21 cellular contexts compared by ENCODE assay signal in the genomic region with DNA sequence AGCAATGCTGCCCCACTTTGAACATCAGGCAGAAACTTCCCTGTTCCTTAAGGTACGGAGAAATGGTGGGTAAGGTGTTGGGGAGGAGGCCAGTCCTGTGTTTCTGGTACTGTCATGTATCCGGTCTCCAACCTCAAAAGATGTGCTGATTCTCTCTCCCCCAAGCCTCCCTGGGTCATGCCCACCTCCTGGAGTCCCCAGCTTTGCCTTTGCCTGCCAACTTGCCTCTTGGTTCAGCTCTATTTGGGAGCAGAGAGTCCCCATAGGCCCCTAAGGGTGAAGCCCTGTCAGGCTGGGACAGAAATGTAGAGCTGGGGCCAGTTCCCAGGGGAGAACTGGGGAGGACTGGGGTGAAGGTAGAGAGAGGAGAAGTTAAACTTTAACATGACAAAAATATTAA. TPM values are rescaled to one million over a fixed set of nuclear protein-coding genes. Genes with fewer than 3 reads are reported as not detected.
DNase-seq lines count a peak whose midpoint lies in the region; ATAC-seq and TF ChIP-seq lines count a peak whose summit lies in the region.
"Had no signal": no experiment of that assay in that cellular context is flagged by ENCODE, and none has a peak within 500 bp of the region (broad histone marks: within the 10 kb centered on the region; RNA-seq: fewer than 3 reads in every experiment).

No MANE protein-coding gene starts in this region.

- no peak for TF ChIP-seq CTCF in Calu3 (IDR thresholded peaks at IDR 0.05; ENCODE audit: unreplicated experiment)
- no peak for TF ChIP-seq CTCF in PC-9 (conservative IDR thresholded peaks at IDR 0.05)

- no peaks in the 10 kb centered on the region for H3F3A ChIP-seq in PC-9 (ENCODE audit: insufficient read depth, low read depth)

- no peaks in the 10 kb centered on the region; the same call in 1 of the 2 replicates for H4K20me1 ChIP-seq in PC-9 (ENCODE audit: insufficient read depth)

- H3K4me3 Mint-ChIP-seq in activated CD4-positive, alpha-beta T cell treated with anti-CD3 and anti-CD28 coated beads, Interleukin-2, amount 10 ng/mL, durations not matched to agents 24 days and 14 days: no peak overlapping the region
- H3K4me3 Mint-ChIP-seq in activated CD4-positive, alpha-beta memory T cell treated with anti-CD3 and anti-CD28 coated beads for 36 hours: peak overlapping the region; percentile 17
- peak overlapping the region; percentile 98 for H3K4me3 Mint-ChIP-seq in central memory CD8-positive, alpha-beta T cell
- H3K4me3 Mint-ChIP-seq in stimulated activated naive B cell treated with anti-CD40 and anti-IgM and Interleukin-4, amounts not matched to agents 10 μg/mL and 1 μg/mL and 100 μg/mL, for 72 hours: no peak overlapping the region
- no peak overlapping the region for H3K4me3 Mint-ChIP-seq in Calu3 (ENCODE audit: low read depth, unreplicated experiment)

- no peaks in the 10 kb centered on the region for H3K36me3 ChIP-seq in PC-9 (ENCODE audit: low read depth)
- H3K36me3 ChIP-seq: breast epithelium, gastroesophageal sphincter, HAP-1, ovary, right lobe of liver, WERI-Rb-1 had no signal

- no peak overlapping the region for H3K4me2 ChIP-seq in PC-9
- H3K4me2 ChIP-seq: A549 had no signal

- H3K4me1 Mint-ChIP-seq in activated CD4-positive, alpha-beta T cell treated with anti-CD3 and anti-CD28 coated beads, Interleukin-2, amount 10 ng/mL, durations not matched to agents 24 days and 14 days: peaks cover 75% of the 10 kb centered on the region
- peaks cover 71% of the 10 kb centered on the region for H3K4me1 Mint-ChIP-seq in activated CD4-positive, alpha-beta memory T cell treated with anti-CD3 and anti-CD28 coated beads for 36 hours (ENCODE audit: low read depth)
- peaks cover 89% of the 10 kb centered on the region for H3K4me1 Mint-ChIP-seq in central memory CD8-positive, alpha-beta T cell
- peaks cover 44 to 60% of the 10 kb centered on the region in 2 donors for H3K4me1 Mint-ChIP-seq in stimulated activated naive B cell treated with anti-CD40 and anti-IgM and Interleukin-4, amounts not matched to agents 10 μg/mL and 1 μg/mL and 100 μg/mL, for 72 hours
- peaks cover 6% of the 10 kb centered on the region for H3K4me1 Mint-ChIP-seq in Calu3 (ENCODE audit: low read depth, unreplicated experiment)

- intact Hi-C loops in activated CD4-positive, alpha-beta T cell treated with anti-CD3 and anti-CD28 coated beads, Interleukin-2, amount 10 ng/mL, durations not matched to agents 24 days and 14 days (cut with micrococcal nuclease): loop anchor here (5.0 kb wide), 1 partner anchor 69 kb away; no protein-coding TSS in a partner anchor
- intact Hi-C loops in activated CD4-positive, alpha-beta memory T cell treated with anti-CD3 and anti-CD28 coated beads for 36 hours (cut with micrococcal nuclease): loop anchor here (5.0 kb wide), 1 partner anchor 61 kb away; no protein-coding TSS in a partner anchor
- intact Hi-C loops in Calu3 (cut with micrococcal nuclease; ENCODE audit: unreplicated experiment) (no loop called here), PC-9 (cut with micrococcal nuclease; ENCODE audit: unreplicated experiment) (no loop called here)

- no peaks in the 10 kb centered on the region for H3K27me3 Mint-ChIP-seq in activated CD4-positive, alpha-beta T cell treated with anti-CD3 and anti-CD28 coated beads, Interleukin-2, amount 10 ng/mL, durations not matched to agents 24 days and 14 days
- H3K27me3 Mint-ChIP-seq in activated CD4-positive, alpha-beta memory T cell treated with anti-CD3 and anti-CD28 coated beads for 36 hours: no peaks in the 10 kb centered on the region
- no peaks in the 10 kb centered on the region for H3K27me3 Mint-ChIP-seq in central memory CD8-positive, alpha-beta T cell
- peaks cover 5 to 41% of the 10 kb centered on the region in 2 donors for H3K27me3 Mint-ChIP-seq in stimulated activated naive B cell treated with anti-CD40 and anti-IgM and Interleukin-4, amounts not matched to agents 10 μg/mL and 1 μg/mL and 100 μg/mL, for 72 hours
- H3K27me3 Mint-ChIP-seq in Calu3 (ENCODE audit: unreplicated experiment): peaks cover 100% of the 10 kb centered on the region

- no peaks in the 10 kb centered on the region for H3K79me2 ChIP-seq in PC-9 (ENCODE audit: low read depth)

- BruUV-seq in Calu3 (replicated peaks; lab: Mats Ljungman, UMichigan) (no TSS peak), PC-9 (replicated peaks; lab: Mats Ljungman, UMichigan) (no TSS peak)

- H3K4me1 ChIP-seq in PC-9 (replicated peaks; ENCODE audit: insufficient read depth): no peaks in the 10 kb centered on the region
- H3K4me1 ChIP-seq: HAP-1 had no signal

- no peak for ATAC-seq in central memory CD8-positive, alpha-beta T cell (replicated peaks; ENCODE audit: extremely low read depth, poor library complexity, severe bottlenecking)
- no peak for ATAC-seq in stimulated activated naive B cell treated with anti-CD40 and anti-IgM and Interleukin-4, amounts not matched to agents 10 μg/mL and 1 μg/mL and 100 μg/mL, for 72 hours (replicated peaks)
- ATAC-seq in GM18909 (IDR thresholded peaks at IDR 0.05; ENCODE audit: poor library complexity, unreplicated experiment): no peak
- ATAC-seq: A549, gastroesophageal sphincter, right lobe of liver had no signal

- no peak overlapping the region for H3K4me3 ChIP-seq in PC-9
- H3K4me3 ChIP-seq: A549, breast epithelium, dorsolateral prefrontal cortex, gastroesophageal sphincter, HAP-1, ovary, right lobe of liver had no signal

- CTCF ChIA-PET in activated CD4-positive, alpha-beta memory T cell treated with anti-CD3 and anti-CD28 coated beads for 36 hours (lab: Charles Lee): interaction anchor here (0.9 to 8.0 kb wide), 7 partner anchors 9 to 153 kb away, joined by 3 to 175 read pairs (median 6); a partner anchor contains a TSS
- CTCF ChIA-PET in Calu3 (lab: Charles Lee): no interaction called here
- CTCF ChIA-PET in PC-9 (lab: Charles Lee): no interaction called here

- H3K27me3 ChIP-seq in PC-9 (ENCODE audit: insufficient read depth, low read depth): peaks cover 69% of the 10 kb centered on the region
- H3K27me3 ChIP-seq: ovary had no signal

- no peak for DNase-seq in activated CD4-positive, alpha-beta T cell treated with anti-CD3 and anti-CD28 coated beads, Interleukin-2, amount 10 ng/mL, durations not matched to agents 24 days and 14 days
- DNase-seq in activated CD4-positive, alpha-beta T cell treated with anti-CD3 and anti-CD28 coated beads, Interleukin-2, amount 50 U/mL, for 1 hour: no peak
- DNase-seq in activated CD4-positive, alpha-beta memory T cell treated with anti-CD3 and anti-CD28 coated beads for 36 hours: no peak
- no peak for DNase-seq in central memory CD8-positive, alpha-beta T cell (ENCODE audit: low spot score in 2 of 2)
- DNase-seq in stimulated activated naive B cell treated with anti-CD40 and anti-IgM and Interleukin-4, amounts not matched to agents 10 μg/mL and 1 μg/mL and 100 μg/mL, for 72 hours: no peak
- DNase-seq in Calu3 (no peak), PC-9 (no peak)
- DNase-seq: DMS 273 treated with DMSO at 0.1 percent for 48 hours, NCI-H1417, NCI-H510A treated with DMSO at 0.1 percent for 48 hours, ovary, right lobe of liver, Right ventricle myocardium superior, WERI-Rb-1 had no signal

- H3K36me3 Mint-ChIP-seq in activated CD4-positive, alpha-beta T cell treated with anti-CD3 and anti-CD28 coated beads, Interleukin-2, amount 10 ng/mL, durations not matched to agents 24 days and 14 days (ENCODE audit: low read depth): peaks cover 25% of the 10 kb centered on the region
- peaks cover 25% of the 10 kb centered on the region for H3K36me3 Mint-ChIP-seq in activated CD4-positive, alpha-beta memory T cell treated with anti-CD3 and anti-CD28 coated beads for 36 hours
- H3K36me3 Mint-ChIP-seq in central memory CD8-positive, alpha-beta T cell (ENCODE audit: insufficient read depth): peaks cover 23% of the 10 kb centered on the region
- H3K36me3 Mint-ChIP-seq in stimulated activated naive B cell treated with anti-CD40 and anti-IgM and Interleukin-4, amounts not matched to agents 10 μg/mL and 1 μg/mL and 100 μg/mL, for 72 hours: no peaks in the 10 kb centered on the region
- no peaks in the 10 kb centered on the region for H3K36me3 Mint-ChIP-seq in Calu3 (ENCODE audit: insufficient read depth, unreplicated experiment)

- no peak overlapping the region for H3K27ac ChIP-seq in PC-9
- H3K27ac ChIP-seq: A549, breast epithelium, dorsolateral prefrontal cortex, gastroesophageal sphincter, ovary, right lobe of liver, WERI-Rb-1 had no signal

- peak overlapping the region; percentile 48 for H3K27ac Mint-ChIP-seq in activated CD4-positive, alpha-beta T cell treated with anti-CD3 and anti-CD28 coated beads, Interleukin-2, amount 10 ng/mL, durations not matched to agents 24 days and 14 days
- H3K27ac Mint-ChIP-seq in activated CD4-positive, alpha-beta memory T cell treated with anti-CD3 and anti-CD28 coated beads for 36 hours: peak overlapping the region; percentile 19
- peak overlapping the region; percentile 97 for H3K27ac Mint-ChIP-seq in central memory CD8-positive, alpha-beta T cell (ENCODE audit: low read depth)
- H3K27ac Mint-ChIP-seq in stimulated activated naive B cell treated with anti-CD40 and anti-IgM and Interleukin-4, amounts not matched to agents 10 μg/mL and 1 μg/mL and 100 μg/mL, for 72 hours: peak overlapping the region; percentile 37
- no peak overlapping the region for H3K27ac Mint-ChIP-seq in Calu3 (ENCODE audit: unreplicated experiment)

- no peak overlapping the region for H2AFZ ChIP-seq in PC-9

- no peaks in the 10 kb centered on the region for H3K9me3 Mint-ChIP-seq in activated CD4-positive, alpha-beta T cell treated with anti-CD3 and anti-CD28 coated beads, Interleukin-2, amount 10 ng/mL, durations not matched to agents 24 days and 14 days
- no peaks in the 10 kb centered on the region for H3K9me3 Mint-ChIP-seq in activated CD4-positive, alpha-beta memory T cell treated with anti-CD3 and anti-CD28 coated beads for 36 hours
- no peaks in the 10 kb centered on the region for H3K9me3 Mint-ChIP-seq in central memory CD8-positive, alpha-beta T cell
- H3K9me3 Mint-ChIP-seq in stimulated activated naive B cell treated with anti-CD40 and anti-IgM and Interleukin-4, amounts not matched to agents 10 μg/mL and 1 μg/mL and 100 μg/mL, for 72 hours: no peaks in the 10 kb centered on the region
- H3K9me3 Mint-ChIP-seq in Calu3 (ENCODE audit: low read depth, unreplicated experiment): no peaks in the 10 kb centered on the region

- POLR2A ChIA-PET in activated CD4-positive, alpha-beta memory T cell treated with anti-CD3 and anti-CD28 coated beads for 36 hours (lab: Charles Lee): interaction anchor here (0.6 to 3.4 kb wide), 5 partner anchors 10 to 35 kb away, joined by 3 to 29 read pairs (median 4); no protein-coding TSS in a partner anchor
- POLR2A ChIA-PET in PC-9 (lab: Charles Lee; ENCODE audit: unreplicated experiment): no interaction called here

- no peaks in the 10 kb centered on the region for H3K9me2 ChIP-seq in PC-9 (ENCODE audit: insufficient read depth)

- no peaks in the 10 kb centered on the region for H3K9me3 ChIP-seq in PC-9 (ENCODE audit: insufficient read depth, low read depth)
- H3K9me3 ChIP-seq: A549, breast epithelium, gastroesophageal sphincter, HAP-1, ovary, right lobe of liver had no signal

RNA-seq across cellular contexts. Expression of a gene that starts 1.6 kb away (rescaled TPM):
- 63.0 and 66.4 TPM in 2 replicates for total RNA-seq in activated CD4-positive, alpha-beta T cell treated with anti-CD3 and anti-CD28 coated beads, Interleukin-2, amount 10 ng/mL, durations not matched to agents 24 days and 14 days
- 10 to 100 TPM; 57.7 to 58.2 TPM for total RNA-seq in activated CD4-positive, alpha-beta memory T cell treated with anti-CD3 and anti-CD28 coated beads for 36 hours
- total RNA-seq in Calu3 (2022) (not detected in 2 replicates), PC-9 (2021) (not detected in 2 replicates)
- total RNA-seq: myocyte had no signal

RNA-seq across cellular contexts. Expression of a gene that starts 37.4 kb away (rescaled TPM):
- total RNA-seq in activated CD4-positive, alpha-beta T cell treated with anti-CD3 and anti-CD28 coated beads, Interleukin-2, amount 10 ng/mL, durations not matched to agents 24 days and 14 days: 9.3 and 10.9 TPM in 2 replicates
- 10 to 100 TPM; 11.3 to 13.0 TPM for total RNA-seq in activated CD4-positive, alpha-beta memory T cell treated with anti-CD3 and anti-CD28 coated beads for 36 hours
- total RNA-seq in Calu3 (2022) (6.4 and 6.5 TPM in 2 replicates), PC-9 (2021) (3.3 and 4.9 TPM in 2 replicates)

Comparison
In these comparisons a context has a peak if more than half of its experiments do, and no peak if none do; other contexts are left out.
1. H3K4me3 Mint-ChIP-seq: peak in activated CD4-positive, alpha-beta memory T cell treated with anti-CD3 and anti-CD28 coated beads for 36 hours (single experiment) and central memory CD8-positive, alpha-beta T cell (single experiment); none in activated CD4-positive, alpha-beta T cell treated with anti-CD3 and anti-CD28 coated beads, Interleukin-2, amount 10 ng/mL, durations not matched to agents 24 days and 14 days (single experiment), stimulated activated naive B cell treated with anti-CD40 and anti-IgM and Interleukin-4, amounts not matched to agents 10 μg/mL and 1 μg/mL and 100 μg/mL, for 72 hours (0 of 2) and Calu3 (single experiment).
2. RNA of a gene that starts 1.6 kb away (total RNA-seq): 63.0 to 66.4 TPM in activated CD4-positive, alpha-beta T cell treated with anti-CD3 and anti-CD28 coated beads, Interleukin-2, amount 10 ng/mL, durations not matched to agents 24 days and 14 days and 57.7 to 58.2 TPM in activated CD4-positive, alpha-beta memory T cell treated with anti-CD3 and anti-CD28 coated beads for 36 hours; not detected in Calu3 and not detected in PC-9; every median in the first group is over 10 times any median in the second.
3. intact Hi-C loops: an anchor here in activated CD4-positive, alpha-beta T cell treated with anti-CD3 and anti-CD28 coated beads, Interleukin-2, amount 10 ng/mL, durations not matched to agents 24 days and 14 days (5.0 kb wide) and activated CD4-positive, alpha-beta memory T cell treated with anti-CD3 and anti-CD28 coated beads for 36 hours (5.0 kb wide); none called in Calu3 and PC-9.